ENCODE assay signal across 8 cellular contexts in genomic region chr15:42273099-42273899, GRCh38. TPM values are rescaled to one million over a fixed set of nuclear protein-coding genes. Genes with fewer than 3 reads are reported as not detected.
DNase-seq lines count a peak whose midpoint lies in the region; ATAC-seq and TF ChIP-seq lines count a peak whose summit lies in the region.

TSS of gene GANC (plus strand) at chr15:42273201. CDS start at chr15:42274482, 1,281 bp downstream.
TSS of gene TMEM87A (minus strand) at chr15:42273433. CDS start at chr15:42273398, 35 bp downstream.

- H3K4me1 ChIP-seq in thymus (ENCODE audit: control insufficient read depth, insufficient read depth, low read length) = peaks cover 13% of the 10 kb centered on the region

- H3K27ac ChIP-seq in SU-DHL-6 (ENCODE audit: low read depth, low read length) (peak within 1 kb of the TSS; percentile 78), thymus (ENCODE audit: low read depth) (peak within 1 kb of the TSS; percentile 100)

- peak within 1 kb of the TSS; percentile 96 for H2AFZ ChIP-seq in SU-DHL-6 (ENCODE audit: low read depth, low read length, severe bottlenecking)

- H3K4me3 ChIP-seq in SU-DHL-6 (ENCODE audit: insufficient read depth, low read length, poor library complexity, severe bottlenecking) (peak within 1 kb of the TSS; percentile 94), thymus (ENCODE audit: low read length) (peak within 1 kb of the TSS; percentile 92)

- ATAC-seq in HG02678 (IDR thresholded peaks at IDR 0.05; ENCODE audit: unreplicated experiment) = peak; percentile 87
- ATAC-seq in activated naive CD8-positive, alpha-beta T cell treated with anti-CD3 and anti-CD28 coated beads, Interleukin-2, amount 10 ng/mL, durations not matched to agents 7 days and 5 days (ENCODE audit: low read depth) = peak; percentile 93

- peaks cover 33% of the 10 kb centered on the region for H3K4me1 Mint-ChIP-seq in activated naive CD8-positive, alpha-beta T cell treated with anti-CD3 and anti-CD28 coated beads, Interleukin-2, amount 10 ng/mL, durations not matched to agents 7 days and 5 days
- peaks cover 46% of the 10 kb centered on the region for H3K4me1 Mint-ChIP-seq in osteocyte (ENCODE audit: unreplicated experiment)

- H3K4me2 ChIP-seq in SU-DHL-6 (ENCODE audit: low read depth, low read length, poor library complexity, severe bottlenecking) = peak within 1 kb of the TSS; percentile 90

- H3K9me3 Mint-ChIP-seq in activated naive CD8-positive, alpha-beta T cell treated with anti-CD3 and anti-CD28 coated beads, Interleukin-2, amount 10 ng/mL, durations not matched to agents 7 days and 5 days = no peaks in the 10 kb centered on the region
- no peaks in the 10 kb centered on the region for H3K9me3 Mint-ChIP-seq in osteocyte (ENCODE audit: unreplicated experiment)

- no peaks in the 10 kb centered on the region for H3K27me3 ChIP-seq in SU-DHL-6 (ENCODE audit: low read length)
- H3K27me3 ChIP-seq in thymus (ENCODE audit: control insufficient read depth, insufficient read depth) = no peaks in the 10 kb centered on the region

- peak within 1 kb of the TSS; percentile 99 for H3K27ac Mint-ChIP-seq in activated naive CD8-positive, alpha-beta T cell treated with anti-CD3 and anti-CD28 coated beads, Interleukin-2, amount 10 ng/mL, durations not matched to agents 7 days and 5 days
- peak within 1 kb of the TSS; percentile 100 for H3K27ac Mint-ChIP-seq in osteocyte (ENCODE audit: unreplicated experiment)

- TF ChIP-seq CTCF in SU-DHL-6 (IDR thresholded peaks at IDR 0.05; ENCODE audit: insufficient read depth, low read length, poor library complexity, severe bottlenecking) (no peak), osteocyte (IDR thresholded peaks at IDR 0.05) (no peak)

- 0 out of 2 replicates have a peak, but pooled peaks cover 10% of the 10 kb centered on the region for H4K20me1 ChIP-seq in SU-DHL-6 (ENCODE audit: low read depth, low read length)

- peaks cover 15% of the 10 kb centered on the region for H3K36me3 Mint-ChIP-seq in activated naive CD8-positive, alpha-beta T cell treated with anti-CD3 and anti-CD28 coated beads, Interleukin-2, amount 10 ng/mL, durations not matched to agents 7 days and 5 days
- H3K36me3 Mint-ChIP-seq in osteocyte (ENCODE audit: unreplicated experiment) = peaks cover 8% of the 10 kb centered on the region

- peaks cover 12% of the 10 kb centered on the region; the same call in 1 of the 2 replicates for H3F3A ChIP-seq in SU-DHL-6 (ENCODE audit: insufficient read depth)

- H3K9ac ChIP-seq in SU-DHL-6 (ENCODE audit: low read length) = peak within 1 kb of the TSS; percentile 75

- H3K27me3 Mint-ChIP-seq in activated naive CD8-positive, alpha-beta T cell treated with anti-CD3 and anti-CD28 coated beads, Interleukin-2, amount 10 ng/mL, durations not matched to agents 7 days and 5 days = no peaks in the 10 kb centered on the region
- H3K27me3 Mint-ChIP-seq in osteocyte (ENCODE audit: unreplicated experiment) = no peaks in the 10 kb centered on the region

- peak; percentile 88 for TF ChIP-seq POLR2A in GM10847 (IDR thresholded peaks at IDR 0.05; ENCODE audit: extremely low read depth, insufficient read length)

- peaks cover 49% of the 10 kb centered on the region for H3K79me2 ChIP-seq in SU-DHL-6 (ENCODE audit: insufficient read depth, low read length)

- no peaks in the 10 kb centered on the region for H3K9me2 ChIP-seq in SU-DHL-6 (replicated peaks; ENCODE audit: insufficient read depth, low read length)

- H3K4me3 Mint-ChIP-seq in activated naive CD8-positive, alpha-beta T cell treated with anti-CD3 and anti-CD28 coated beads, Interleukin-2, amount 10 ng/mL, durations not matched to agents 7 days and 5 days = peak within 1 kb of the TSS; percentile 94
- H3K4me3 Mint-ChIP-seq in osteocyte (ENCODE audit: unreplicated experiment) = peak within 1 kb of the TSS; percentile 99

- under 1% methylated on average over 47 of the region's 47 CpGs for WGBS in thymus

- H3K9me3 ChIP-seq in SU-DHL-6 (ENCODE audit: insufficient read depth, low read length) (no peaks in the 10 kb centered on the region), thymus (ENCODE audit: control insufficient read depth) (no peaks in the 10 kb centered on the region)

- peak; percentile 93 for DNase-seq in NCI-H128 (lab: John Stamatoyannopoulos, UW; ENCODE audit: unreplicated experiment)
- DNase-seq in activated naive CD8-positive, alpha-beta T cell treated with anti-CD3 and anti-CD28 coated beads, Interleukin-2, amount 10 ng/mL, durations not matched to agents 7 days and 5 days = peak; percentile 89
- DNase-seq in head of caudate nucleus = peak; percentile 93 to 100 (median 99)
- DNase-seq in osteocyte (ENCODE audit: extremely low spot score, unreplicated experiment) = peak; percentile 98

- POLR2A ChIA-PET in activated naive CD8-positive, alpha-beta T cell treated with anti-CD3 and anti-CD28 coated beads, Interleukin-2, amount 10 ng/mL, durations not matched to agents 7 days and 5 days (lab: Charles Lee) = interaction anchor here (0.6 to 1.6 kb wide), 11 partner anchors 8 to 1237 kb away, joined by 3 to 7 read pairs (median 3); partner anchors contain the start of genes HAUS2, LRRC57, STARD9 and VPS39

- H3K36me3 ChIP-seq in SU-DHL-6 (ENCODE audit: low read length) = peaks cover 5% of the 10 kb centered on the region; the same call in 1 of the 2 replicates
- H3K36me3 ChIP-seq in thymus (ENCODE audit: control insufficient read depth, insufficient read depth) = no peaks in the 10 kb centered on the region

- intact Hi-C loops in head of caudate nucleus (cut with DNase I) = no loop called here

RNA-seq across cellular contexts. Expression of gene GANC, which starts in this region (rescaled TPM):
- total RNA-seq in activated naive CD8-positive, alpha-beta T cell treated with anti-CD3 and anti-CD28 coated beads, Interleukin-2, amount 10 ng/mL, durations not matched to agents 7 days and 5 days = 10 to 100 TPM; 38.3 to 38.6 TPM
- total RNA-seq in osteocyte = 34.0 and 37.4 TPM in 2 replicates
- polyA plus RNA-seq in thymus = 12.7 TPM

RNA-seq across cellular contexts. Expression of gene TMEM87A, which starts in this region (rescaled TPM):
- total RNA-seq in activated naive CD8-positive, alpha-beta T cell treated with anti-CD3 and anti-CD28 coated beads, Interleukin-2, amount 10 ng/mL, durations not matched to agents 7 days and 5 days = 10 to 100 TPM; 39.1 to 42.0 TPM
- total RNA-seq in osteocyte = 44.8 and 46.7 TPM in 2 replicates
- polyA plus RNA-seq in thymus = 33.5 TPM

Comparison
In these comparisons a context has a peak if more than half of its experiments do, and no peak if none do; other contexts are left out.
1. Peak in every context shown above with its lines: DNase-seq, ATAC-seq, H3K4me3 ChIP-seq and H3K27ac ChIP-seq.